Comparison of ENCODE assay signal across 8 cellular contexts in the genomic region with DNA sequence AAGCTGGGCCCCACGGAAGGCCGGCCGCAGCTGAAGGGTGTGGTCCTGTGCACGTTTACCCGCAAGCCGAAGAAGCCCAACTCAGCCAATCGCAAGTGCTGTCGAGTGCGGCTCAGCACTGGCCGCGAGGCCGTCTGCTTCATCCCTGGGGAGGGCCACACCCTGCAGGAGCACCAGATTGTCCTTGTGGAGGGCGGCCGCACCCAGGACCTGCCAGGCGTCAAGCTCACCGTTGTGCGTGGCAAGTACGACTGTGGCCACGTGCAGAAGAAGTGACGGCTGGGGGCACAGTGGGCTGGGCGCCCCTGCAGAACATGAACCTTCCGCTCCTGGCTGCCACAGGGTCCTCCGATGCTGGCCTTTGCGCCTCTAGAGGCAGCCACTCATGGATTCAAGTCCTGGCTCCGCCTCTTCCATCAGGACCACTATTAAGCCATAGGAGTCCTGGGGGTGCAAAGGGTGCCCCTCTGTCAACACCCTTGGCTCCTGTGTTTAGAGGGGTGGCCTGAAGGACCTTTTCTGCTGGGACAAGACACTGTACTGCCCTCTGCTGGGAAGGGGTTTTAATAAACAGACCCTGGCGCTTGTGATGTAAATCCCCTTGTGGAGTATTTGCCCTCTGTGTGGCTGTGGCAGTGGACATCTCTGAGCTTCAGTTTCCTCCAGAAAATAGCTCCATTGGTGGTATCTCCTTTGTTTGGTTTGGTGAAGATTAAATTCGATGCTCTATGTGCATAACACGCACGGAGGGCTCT. TPM values are rescaled to one million over a fixed set of nuclear protein-coding genes. Genes with fewer than 3 reads are reported as not detected.
DNase-seq lines count a peak whose midpoint lies in the region; ATAC-seq and TF ChIP-seq lines count a peak whose summit lies in the region.

No MANE protein-coding gene starts in this region.

- H3K4me3 ChIP-seq in esophagus squamous epithelium, result no peak overlapping the region

- H3K36me3 ChIP-seq in esophagus squamous epithelium, result peaks cover 0 to 32% (median 8%) of the 10 kb centered on the region in 3 donors

- peak in 2 of 6 experiments; percentile 14 to 36 for TF ChIP-seq CTCF in esophagus squamous epithelium (IDR thresholded peaks at IDR 0.05)

- 84 to 85% methylated on average over 5 to 12 of the region's 29 CpGs for WGBS in esophagus squamous epithelium, 2 donors

- no peak for TF ChIP-seq POLR2A in esophagus squamous epithelium (IDR thresholded peaks at IDR 0.05)

- no peak for ATAC-seq in activated T-cell treated with anti-CD3 and anti-CD28 coated beads, Interleukin-2, amount 50 U/mL, for 4 hours

- peak; percentile 31 to 64 for DNase-seq in NCI-H524 (lab: John Stamatoyannopoulos, UW)
- no peak for DNase-seq in NCI-H524 treated with DMSO at 0.1 percent for 48 hours (lab: John Stamatoyannopoulos, UW)
- peak; percentile 48 for DNase-seq in LHCN-M2 (ENCODE audit: low read depth)
- DNase-seq in activated T-cell treated with anti-CD3 and anti-CD28 coated beads, Interleukin-2, amount 50 U/mL, for 4 hours, result no peak
- peak; percentile 53 for DNase-seq in iris pigment epithelial cell (ENCODE audit: low read depth)
- no peak for DNase-seq in NCI-H1048 (lab: John Stamatoyannopoulos, UW)
- DNase-seq in esophagus squamous epithelium (lab: John Stamatoyannopoulos, UW), result no peak
- no peak for DNase-seq in T-helper 9 cell

- H3K4me1 Mint-ChIP-seq in activated T-cell treated with anti-CD3 and anti-CD28 coated beads, Interleukin-2, amount 50 U/mL, for 4 hours (ENCODE audit: low read depth), result peaks cover 39% of the 10 kb centered on the region

- H3K27ac ChIP-seq in esophagus squamous epithelium, result no peak overlapping the region

- peaks cover 23% of the 10 kb centered on the region for H3K36me3 Mint-ChIP-seq in activated T-cell treated with anti-CD3 and anti-CD28 coated beads, Interleukin-2, amount 50 U/mL, for 4 hours (ENCODE audit: insufficient read depth)

- H3K4me3 Mint-ChIP-seq in activated T-cell treated with anti-CD3 and anti-CD28 coated beads, Interleukin-2, amount 50 U/mL, for 4 hours, result peak overlapping the region; percentile 98

- intact Hi-C loops in esophagus squamous epithelium (cut with DNase I), result no loop called here

- peaks cover 12 to 30% (median 18%) of the 10 kb centered on the region in 3 donors for H3K4me1 ChIP-seq in esophagus squamous epithelium

- H3K9me3 ChIP-seq in esophagus squamous epithelium, result peaks cover 0 to 4% (median 0%) of the 10 kb centered on the region in 3 donors

- H3K9me3 Mint-ChIP-seq in activated T-cell treated with anti-CD3 and anti-CD28 coated beads, Interleukin-2, amount 50 U/mL, for 4 hours, result no peaks in the 10 kb centered on the region

- H3K27me3 ChIP-seq in esophagus squamous epithelium, result no peaks in the 10 kb centered on the region

- H3K27me3 Mint-ChIP-seq in activated T-cell treated with anti-CD3 and anti-CD28 coated beads, Interleukin-2, amount 50 U/mL, for 4 hours (ENCODE audit: low read depth), result no peaks in the 10 kb centered on the region

RNA-seq across cellular contexts. Expression of gene MRPS12, which starts 1.9 kb away (rescaled TPM):
- total RNA-seq in LHCN-M2 (2014; rRNA removed), result 67.2 and 80.3 TPM in 2 replicates
- polyA plus RNA-seq in LHCN-M2 (2012), result 58.0 TPM
- 100 to 1,000 TPM; 157 to 192 (median 185) TPM for total RNA-seq in activated T-cell treated with anti-CD3 and anti-CD28 coated beads, Interleukin-2, amount 50 U/mL, for 4 hours
- 10 to 100 TPM; 27.2 to 74.6 (median 44.2) TPM for total RNA-seq in esophagus squamous epithelium

RNA-seq across cellular contexts. Expression of gene SARS2, which starts 2.0 kb away (rescaled TPM):
- total RNA-seq in LHCN-M2 (2014; rRNA removed) (29.9 and 35.9 TPM in 2 replicates), esophagus squamous epithelium (10 to 100 TPM; 21.2 to 32.7 (median 25.2) TPM)
- 20.1 TPM for polyA plus RNA-seq in LHCN-M2 (2012)
- 10 to 100 TPM; 42.5 to 49.5 (median 46.8) TPM for total RNA-seq in activated T-cell treated with anti-CD3 and anti-CD28 coated beads, Interleukin-2, amount 50 U/mL, for 4 hours

RNA-seq across cellular contexts. Expression of gene CCER2, which starts 20.6 kb away (rescaled TPM):
- total RNA-seq in LHCN-M2 (2014; rRNA removed) (not detected in 2 replicates), esophagus squamous epithelium (1 to 10 TPM in 1 of 4 donors, under 1 TPM in 2, not detected in 1; 0.76 to 2.4 (median 0.83) TPM)
- not detected for polyA plus RNA-seq in LHCN-M2 (2012)
- total RNA-seq in activated T-cell treated with anti-CD3 and anti-CD28 coated beads, Interleukin-2, amount 50 U/mL, for 4 hours, result under 1 TPM in 2 of 3 donors, not detected in 1; 0.33 to 0.63 TPM

RNA-seq across cellular contexts. Expression of gene NFKBIB, which starts 32.8 kb away (rescaled TPM):
- 20.3 and 21.8 TPM in 2 replicates for total RNA-seq in LHCN-M2 (2014; rRNA removed)
- 18.6 TPM for polyA plus RNA-seq in LHCN-M2 (2012)
- total RNA-seq in activated T-cell treated with anti-CD3 and anti-CD28 coated beads, Interleukin-2, amount 50 U/mL, for 4 hours, result 100 to 1,000 TPM; 150 to 174 (median 169) TPM
- total RNA-seq in esophagus squamous epithelium, result 10 to 100 TPM; 22.0 to 34.0 (median 26.7) TPM

RNA-seq across cellular contexts. Expression of gene SIRT2, which starts 33.2 kb away (rescaled TPM):
- 64.6 and 73.2 TPM in 2 replicates for total RNA-seq in LHCN-M2 (2014; rRNA removed)
- polyA plus RNA-seq in LHCN-M2 (2012), result 62.7 TPM
- 10 to 100 TPM; 23.5 to 29.8 (median 27.3) TPM for total RNA-seq in activated T-cell treated with anti-CD3 and anti-CD28 coated beads, Interleukin-2, amount 50 U/mL, for 4 hours
- 10 to 100 TPM; 39.8 to 71.5 (median 52.7) TPM for total RNA-seq in esophagus squamous epithelium

Comparison
In these comparisons a context has a peak if more than half of its experiments do, and no peak if none do; other contexts are left out.
1. DNase-seq: peak in NCI-H524 (2 of 2), LHCN-M2 (single experiment) and iris pigment epithelial cell (single experiment); none in NCI-H524 treated with DMSO at 0.1 percent for 48 hours (single experiment), activated T-cell treated with anti-CD3 and anti-CD28 coated beads, Interleukin-2, amount 50 U/mL, for 4 hours (single experiment), NCI-H1048 (single experiment), esophagus squamous epithelium (single experiment) and T-helper 9 cell (single experiment).